Comparison of ENCODE assay signal across 33 cellular contexts in the genomic region with DNA sequence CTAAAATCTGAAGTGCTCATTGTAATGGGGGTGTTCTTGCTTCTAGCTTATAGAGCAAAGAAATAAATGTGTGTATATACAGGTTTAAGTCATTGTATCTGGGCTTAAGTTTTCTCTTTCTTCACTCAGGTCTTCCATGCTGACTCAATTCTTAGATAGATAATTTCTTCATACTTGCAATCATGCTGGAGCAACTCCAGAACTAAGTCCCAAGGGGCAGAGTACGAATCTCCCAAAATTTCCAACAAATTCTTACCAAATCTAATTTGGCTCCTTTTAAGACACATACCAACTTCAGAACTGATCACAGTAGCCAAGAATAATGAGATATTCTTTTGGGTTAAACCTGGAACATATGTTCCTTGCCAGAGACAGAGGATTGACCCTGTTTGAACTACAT. TPM values are rescaled to one million over a fixed set of nuclear protein-coding genes. Genes with fewer than 3 reads are reported as not detected.
DNase-seq lines count a peak whose midpoint lies in the region; ATAC-seq, FAIRE-seq and TF ChIP-seq lines count a peak whose summit lies in the region.
"Had no signal": no experiment of that assay in that cellular context is flagged by ENCODE, and none has a peak within 500 bp of the region (broad histone marks: within the 10 kb centered on the region; RNA-seq: fewer than 3 reads in every experiment).

No MANE protein-coding gene starts in this region.

- H3K36me3 Mint-ChIP-seq in activated T-helper 17 cell treated with anti-CD3 and anti-CD28 coated beads, Interleukin-2, amount 50 U/mL, for 72 hours (ENCODE audit: low read depth) = no peaks in the 10 kb centered on the region

- no peak for ATAC-seq in HG03280 (IDR thresholded peaks at IDR 0.05; ENCODE audit: unreplicated experiment)
- no peak for ATAC-seq in activated T-helper 17 cell treated with anti-CD3 and anti-CD28 coated beads, Interleukin-2, amount 50 U/mL, for 72 hours (replicated peaks)
- ATAC-seq: effector memory CD8-positive, alpha-beta T cell; gastroesophageal sphincter; pancreas; stimulated activated naive CD8-positive, alpha-beta T cell treated with anti-CD3 and anti-CD28 coated beads, Interleukin-15, amount 100 ng/mL, for 72 hours had no signal

- H3K9me3 Mint-ChIP-seq in activated T-helper 17 cell treated with anti-CD3 and anti-CD28 coated beads, Interleukin-2, amount 50 U/mL, for 72 hours = no peaks in the 10 kb centered on the region
- H3K9me3 Mint-ChIP-seq: effector memory CD8-positive, alpha-beta T cell had no signal

- peak; percentile 11 for DNase-seq in AG20443 (ENCODE audit: low spot score)
- DNase-seq in SK-N-MC (ENCODE audit: low read depth, low spot score) = no peak
- DNase-seq in fibroblast of pulmonary artery (ENCODE audit: low read depth) = peak; percentile 28
- peak; percentile 51 for DNase-seq in stromal cell of bone marrow (ENCODE audit: low read depth)
- no peak for DNase-seq in HTR-8/SVneo (ENCODE audit: insufficient read length, low spot score)
- DNase-seq in A172 (ENCODE audit: low spot score) = no peak
- DNase-seq: activated B cell treated with CpG ODN at 0.5 μM for 24 hours; activated CD4-positive, alpha-beta T cell treated with anti-CD3 and anti-CD28 coated beads, Interleukin-2, amount 50 U/mL, for 1 hour; activated gamma-delta T cell; activated naive CD8-positive, alpha-beta T cell treated with anti-CD3 and anti-CD28 coated beads for 36 hours; activated T-cell treated with anti-CD3 and anti-CD28 coated beads, Interleukin-2, amount 50 U/mL, for 1 hour; AML-193; aorta; CD4-positive, CD25-positive, alpha-beta regulatory T cell; effector memory CD8-positive, alpha-beta T cell; erythroblast; KBM-7; NCI-H1105; NCI-H187 treated with DMSO at 0.1 percent for 48 hours; NCI-H524; nephron progenitor cell; OCI-M1; pancreas; stimulated activated naive CD8-positive, alpha-beta T cell treated with anti-CD3 and anti-CD28 coated beads, Interleukin-15, amount 100 ng/mL, for 72 hours; tibial artery had no signal

- no peak overlapping the region for H3K4me3 Mint-ChIP-seq in activated T-helper 17 cell treated with anti-CD3 and anti-CD28 coated beads, Interleukin-2, amount 50 U/mL, for 72 hours
- H3K4me3 Mint-ChIP-seq: activated B cell treated with CpG ODN at 0.5 μM for 24 hours; activated naive CD8-positive, alpha-beta T cell treated with anti-CD3 and anti-CD28 coated beads for 36 hours; effector memory CD8-positive, alpha-beta T cell; nephron progenitor cell; stimulated activated naive CD8-positive, alpha-beta T cell treated with anti-CD3 and anti-CD28 coated beads, Interleukin-15, amount 100 ng/mL, for 72 hours had no signal

- H3K9me3 ChIP-seq in SK-N-MC (ENCODE audit: low read depth, low read length) = no peaks in the 10 kb centered on the region
- H3K9me3 ChIP-seq: pancreas had no signal

- H3K9ac ChIP-seq in SK-N-MC (ENCODE audit: insufficient read length) = no peak overlapping the region

- no peaks in the 10 kb centered on the region for H3K36me3 ChIP-seq in SK-N-MC (ENCODE audit: insufficient read depth, low read length)
- H3K36me3 ChIP-seq: cardiac muscle cell, gastroesophageal sphincter, pancreas, tibial artery had no signal

- H3K27ac ChIP-seq in SK-N-MC = no peak overlapping the region; the same call in 1 of the 2 replicates
- H3K27ac ChIP-seq: cardiac muscle cell, coronary artery, gastroesophageal sphincter, pancreas, RWPE1, tibial artery had no signal

- H3K4me1 Mint-ChIP-seq in activated T-helper 17 cell treated with anti-CD3 and anti-CD28 coated beads, Interleukin-2, amount 50 U/mL, for 72 hours = peaks cover 6% of the 10 kb centered on the region

- no peak overlapping the region for H3K27ac Mint-ChIP-seq in activated T-helper 17 cell treated with anti-CD3 and anti-CD28 coated beads, Interleukin-2, amount 50 U/mL, for 72 hours
- H3K27ac Mint-ChIP-seq: activated B cell treated with CpG ODN at 0.5 μM for 24 hours; activated naive CD8-positive, alpha-beta T cell treated with anti-CD3 and anti-CD28 coated beads for 36 hours; CD4-positive, CD25-positive, alpha-beta regulatory T cell; effector memory CD8-positive, alpha-beta T cell; nephron progenitor cell; stimulated activated naive CD8-positive, alpha-beta T cell treated with anti-CD3 and anti-CD28 coated beads, Interleukin-15, amount 100 ng/mL, for 72 hours had no signal

- no peak for FAIRE-seq in HTR-8/SVneo (lab: Jason Lieb, UNC)
- FAIRE-seq: GM18507, H1, pancreas had no signal

- peaks cover 9% of the 10 kb centered on the region for H3K27me3 Mint-ChIP-seq in activated T-helper 17 cell treated with anti-CD3 and anti-CD28 coated beads, Interleukin-2, amount 50 U/mL, for 72 hours
- H3K27me3 Mint-ChIP-seq: activated naive CD8-positive, alpha-beta T cell treated with anti-CD3 and anti-CD28 coated beads for 36 hours; CD4-positive, CD25-positive, alpha-beta regulatory T cell; stimulated activated naive CD8-positive, alpha-beta T cell treated with anti-CD3 and anti-CD28 coated beads, Interleukin-15, amount 100 ng/mL, for 72 hours had no signal

- TF ChIP-seq CTCF in fibroblast of pulmonary artery (IDR thresholded peaks at IDR 0.05; ENCODE audit: low read length, missing control alignments) = no peak

- H3K4me3 ChIP-seq in SK-N-MC (0 out of 2 replicates have a peak overlapping the region, but pooled peaks have one; percentile 59), fibroblast of pulmonary artery (replicated peaks; ENCODE audit: low read depth, low read length) (no peak overlapping the region)
- H3K4me3 ChIP-seq: cardiac muscle cell, coronary artery, gastroesophageal sphincter, pancreas, tibial artery had no signal

RNA-seq across cellular contexts. Expression of a gene that starts 4.3 kb away (rescaled TPM):
- total RNA-seq in A172 (2014; rRNA removed; shearing (Covaris generic)) = 50.9 and 57.0 TPM in 2 replicates
- 1 to 10 TPM; 7.2 TPM for total RNA-seq in activated T-helper 17 cell treated with anti-CD3 and anti-CD28 coated beads, Interleukin-2, amount 50 U/mL, for 72 hours

Comparison
In these comparisons a context has a peak if more than half of its experiments do, and no peak if none do; other contexts are left out.
1. DNase-seq: peak in AG20443 (single experiment), fibroblast of pulmonary artery (single experiment) and stromal cell of bone marrow (single experiment); none in SK-N-MC (single experiment), HTR-8/SVneo (single experiment) and A172 (single experiment).